ENCODE assay signal across 22 cellular contexts in genomic region chr6:81999270-81999669, GRCh38.
"Had no signal": no experiment of that assay in that cellular context is flagged by ENCODE, and none has a peak within 500 bp of the region (broad histone marks: within the 10 kb centered on the region; RNA-seq: fewer than 3 reads in every experiment).

No MANE protein-coding gene starts in this region.

- H3K4me1 Mint-ChIP-seq: brain, nephron, T-cell had no signal

- H3K27me3 Mint-ChIP-seq: activated CD8-positive, alpha-beta T cell treated with anti-CD3 and anti-CD28 coated beads for 36 hours; brain; dendritic cell treated with granulocyte-macrophage colony-stimulating factor and Interleukin-4, amounts not matched to agents 40 ng/mL and 50 ng/mL, for 4 days; T-cell had no signal

- H3K27ac Mint-ChIP-seq: activated CD8-positive, alpha-beta T cell treated with anti-CD3 and anti-CD28 coated beads for 36 hours; activated naive CD8-positive, alpha-beta T cell treated with anti-CD3 and anti-CD28 coated beads, Interleukin-2, amount 50 U/mL, for 24 hours; activated T-helper 1 cell treated with anti-CD3 and anti-CD28 coated beads, Interleukin-12 subunit alpha, Interleukin-12 subunit beta, Interleukin-2, Interleukin-4 antibody, amounts not matched to agents 30 ng/mL and 10 ng/mL and 1 ng/mL, durations not matched to agents 14 hours and 24 hours and 36 hours; brain; dendritic cell treated with granulocyte-macrophage colony-stimulating factor and Interleukin-4, amounts not matched to agents 40 ng/mL and 50 ng/mL, for 4 days; nephron; stimulated activated naive CD8-positive, alpha-beta T cell treated with anti-CD3 and anti-CD28 coated beads, Interleukin-15, Interleukin-2, amounts not matched to agents 100 ng/mL and 50 ng/mL, for 24 hours; T-cell had no signal

- H3K9me3 Mint-ChIP-seq: activated CD8-positive, alpha-beta T cell treated with anti-CD3 and anti-CD28 coated beads for 36 hours; activated naive CD8-positive, alpha-beta T cell treated with anti-CD3 and anti-CD28 coated beads, Interleukin-2, amount 50 U/mL, for 24 hours; activated T-helper 1 cell treated with anti-CD3 and anti-CD28 coated beads, Interleukin-12 subunit alpha, Interleukin-12 subunit beta, Interleukin-2, Interleukin-4 antibody, amounts not matched to agents 30 ng/mL and 10 ng/mL and 1 ng/mL, durations not matched to agents 14 hours and 24 hours and 36 hours; brain; dendritic cell treated with granulocyte-macrophage colony-stimulating factor and Interleukin-4, amounts not matched to agents 40 ng/mL and 50 ng/mL, for 4 days; nephron; stimulated activated naive CD8-positive, alpha-beta T cell treated with anti-CD3 and anti-CD28 coated beads, Interleukin-15, Interleukin-2, amounts not matched to agents 100 ng/mL and 50 ng/mL, for 24 hours; T-cell had no signal

- DNase-seq: activated CD4-positive, alpha-beta T cell treated with anti-CD3 and anti-CD28 coated beads for 4 hours; activated CD8-positive, alpha-beta memory T cell treated with anti-CD3 and anti-CD28 coated beads, Interleukin-2, amount 50 U/mL, for 4 hours; activated CD8-positive, alpha-beta T cell treated with anti-CD3 and anti-CD28 coated beads for 36 hours; activated naive CD4-positive, alpha-beta T cell treated with Interleukin-2 at 50 U/mL for 16 hours; activated naive CD8-positive, alpha-beta T cell treated with anti-CD3 and anti-CD28 coated beads, Interleukin-2, amount 50 U/mL, for 24 hours; heart right ventricle; kidney; mesendoderm; occipital lobe; sigmoid colon; stimulated activated CD4-positive, alpha-beta T cell treated with anti-CD3 and anti-CD28 coated beads, Interleukin-4, amount 100 ng/mL, for 24 hours; T-cell; T1000; upper lobe of right lung had no signal

- H3K4me1 ChIP-seq: upper lobe of right lung had no signal

- H3K4me3 Mint-ChIP-seq: activated CD8-positive, alpha-beta T cell treated with anti-CD3 and anti-CD28 coated beads for 36 hours; activated naive CD8-positive, alpha-beta T cell treated with anti-CD3 and anti-CD28 coated beads, Interleukin-2, amount 50 U/mL, for 24 hours; activated T-helper 1 cell treated with anti-CD3 and anti-CD28 coated beads, Interleukin-12 subunit alpha, Interleukin-12 subunit beta, Interleukin-2, Interleukin-4 antibody, amounts not matched to agents 30 ng/mL and 10 ng/mL and 1 ng/mL, durations not matched to agents 14 hours and 24 hours and 36 hours; brain; dendritic cell treated with granulocyte-macrophage colony-stimulating factor and Interleukin-4, amounts not matched to agents 40 ng/mL and 50 ng/mL, for 4 days; nephron; stimulated activated naive CD8-positive, alpha-beta T cell treated with anti-CD3 and anti-CD28 coated beads, Interleukin-15, Interleukin-2, amounts not matched to agents 100 ng/mL and 50 ng/mL, for 24 hours; T-cell had no signal

- H3K36me3 ChIP-seq: heart right ventricle, prostate gland, sigmoid colon, upper lobe of right lung had no signal

- H3K9me3 ChIP-seq: heart right ventricle, prostate gland, sigmoid colon, upper lobe of right lung had no signal

- ATAC-seq: activated CD8-positive, alpha-beta T cell treated with anti-CD3 and anti-CD28 coated beads for 36 hours; activated naive CD8-positive, alpha-beta T cell treated with anti-CD3 and anti-CD28 coated beads, Interleukin-2, amount 50 U/mL, for 24 hours; esophagus mucosa; foreskin keratinocyte; heart right ventricle; T-cell; upper lobe of right lung had no signal

- H3K4me3 ChIP-seq: heart right ventricle, prostate gland, sigmoid colon, upper lobe of right lung had no signal

- H3K27ac ChIP-seq: heart right ventricle, prostate gland, sigmoid colon, upper lobe of right lung had no signal

- H3K27me3 ChIP-seq: foreskin keratinocyte, heart right ventricle, sigmoid colon, upper lobe of right lung had no signal

- H3K36me3 Mint-ChIP-seq: brain, T-cell had no signal
